In genomic region chr11:30554587-30554986, GRCh38 we compare ENCODE assay signal across 2 cellular contexts. TPM values are rescaled to one million over a fixed set of nuclear protein-coding genes. Genes with fewer than 3 reads are reported as not detected.
"Had no signal": no experiment of that assay in that cellular context is flagged by ENCODE, and none has a peak within 500 bp of the region (broad histone marks: within the 10 kb centered on the region; RNA-seq: fewer than 3 reads in every experiment).

No MANE protein-coding gene starts in this region.

RNA-seq across cellular contexts. Expression of gene MPPED2, which starts 31.6 kb away (rescaled TPM):
- total RNA-seq: OCI-LY7, PC-3 had no signal
